In the genomic region with DNA sequence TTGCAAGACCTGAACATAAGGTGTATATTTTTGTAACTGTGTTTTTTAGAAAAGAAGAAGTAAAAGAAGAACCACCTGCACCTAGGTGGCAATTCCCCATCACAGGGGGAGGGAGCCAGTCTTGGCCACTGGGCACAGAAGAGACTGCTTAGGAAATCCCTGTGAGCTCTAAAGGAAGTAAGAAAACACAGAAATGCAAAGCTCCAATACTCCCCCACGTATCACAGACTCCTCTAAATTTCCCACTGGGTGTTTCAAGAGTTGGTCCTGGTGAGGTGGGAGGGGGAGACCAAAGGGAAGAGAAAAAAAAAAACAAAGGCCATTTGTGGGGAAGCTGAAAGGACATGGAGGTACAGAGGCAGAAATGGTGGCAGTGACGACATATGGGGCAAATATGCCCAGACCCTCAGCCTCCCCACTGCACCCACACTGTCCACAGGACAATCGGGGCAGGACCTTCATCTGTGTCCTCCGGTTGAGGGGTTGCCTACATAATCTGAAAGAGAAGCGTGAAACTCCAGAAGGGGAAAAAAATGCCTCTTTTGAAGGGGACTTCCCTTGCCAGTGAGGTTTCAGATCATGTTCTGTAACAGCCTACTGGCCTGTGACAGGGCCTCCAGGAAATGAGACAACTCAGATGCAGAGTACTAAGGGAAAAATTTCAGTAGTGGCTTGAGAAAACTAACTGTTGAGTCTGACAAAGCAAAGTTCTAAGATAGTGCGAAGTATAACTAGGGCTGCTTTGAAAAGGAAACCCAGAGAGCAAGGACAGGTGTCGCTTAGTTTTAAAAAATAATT, we compare ENCODE assay signal across 1 cellular context.
TF ChIP-seq lines count a peak whose summit lies in the region.

No MANE protein-coding gene starts in this region.

TF ChIP-seq in GM12878, 131 proteins besides CTCF, POLR2A, EP300 and RAD21 (continued from another document):
- TF ChIP-seq ATF2 (IDR thresholded peaks at IDR 0.05; ENCODE audit: low read length) (peak; percentile 97), NFIC (IDR thresholded peaks at IDR 0.05; ENCODE audit: low read depth, low read length) (peak; percentile 87), BCL11A (IDR thresholded peaks at IDR 0.05; ENCODE audit: low read depth, low read length) (peak; percentile 93), ZNF687 (IDR thresholded peaks at IDR 0.05) (peak; percentile 93), CREB1 (IDR thresholded peaks at IDR 0.05; ENCODE audit: low read depth) (peak; percentile 59; the same call in 1 of the 2 replicates), FOXM1 (IDR thresholded peaks at IDR 0.05; ENCODE audit: low read depth, low read length) (peak; percentile 62), CHD1 (IDR thresholded peaks at IDR 0.05; ENCODE audit: low read depth, low read length) (peak; percentile 67; the same call in 1 of the 2 replicates), CUX1 (IDR thresholded peaks at IDR 0.05; ENCODE audit: insufficient replicate concordance, low read depth, low read length) (peak; percentile 86), HSF1 (IDR thresholded peaks at IDR 0.05; ENCODE audit: low read depth, low read length) (no peak)
